ENCODE assay signal across 19 cellular contexts in genomic region chr22:23655891-23656475, GRCh38. TPM values are rescaled to one million over a fixed set of nuclear protein-coding genes. Genes with fewer than 3 reads are reported as not detected.
DNase-seq lines count a peak whose midpoint lies in the region; ATAC-seq, FAIRE-seq and TF ChIP-seq lines count a peak whose summit lies in the region.
"Had no signal": no experiment of that assay in that cellular context is flagged by ENCODE, and none has a peak within 500 bp of the region (broad histone marks: within the 10 kb centered on the region; RNA-seq: fewer than 3 reads in every experiment).

No MANE protein-coding gene starts in this region.

- ATAC-seq in DND-41 (ENCODE audit: insufficient read depth, low read depth), result 0 out of 3 replicates have a peak, but pooled peaks have one; percentile 7
- no peak for ATAC-seq in stimulated activated effector memory CD8-positive, alpha-beta T cell treated with anti-CD3 and anti-CD28 coated beads, Interleukin-12 subunit alpha, Interleukin-12 subunit beta, amount 100 ng/mL, for 72 hours
- ATAC-seq in GM21737 (IDR thresholded peaks at IDR 0.05; ENCODE audit: unreplicated experiment), result no peak

- H3K4me1 Mint-ChIP-seq in chondrocyte (ENCODE audit: low read depth), result no peaks in the 10 kb centered on the region
- peaks cover 17% of the 10 kb centered on the region for H3K4me1 Mint-ChIP-seq in nephron progenitor cell
- H3K4me1 Mint-ChIP-seq in stimulated activated effector memory CD8-positive, alpha-beta T cell treated with anti-CD3 and anti-CD28 coated beads, Interleukin-12 subunit alpha, Interleukin-12 subunit beta, amount 100 ng/mL, for 72 hours, result no peaks in the 10 kb centered on the region
- H3K4me1 Mint-ChIP-seq in mesothelial cell of epicardium, result no peaks in the 10 kb centered on the region

- no peak overlapping the region for H3K9ac ChIP-seq in DND-41 (ENCODE audit: low read depth, low read length)
- H3K9ac ChIP-seq: BLaER1 treated with 17β-estradiol and CSF1 and Interleukin-3, amounts not matched to agents 10 nM and 100 nM; KMS-11 had no signal

- no peak overlapping the region for H3K27ac Mint-ChIP-seq in chondrocyte (ENCODE audit: unreplicated experiment)
- H3K27ac Mint-ChIP-seq in nephron progenitor cell, result peak overlapping the region; percentile 93
- H3K27ac Mint-ChIP-seq in stimulated activated effector memory CD8-positive, alpha-beta T cell treated with anti-CD3 and anti-CD28 coated beads, Interleukin-12 subunit alpha, Interleukin-12 subunit beta, amount 100 ng/mL, for 72 hours, result peak overlapping the region; percentile 60
- H3K27ac Mint-ChIP-seq in mesothelial cell of epicardium, result no peak overlapping the region
- H3K27ac Mint-ChIP-seq: CD4-positive, alpha-beta T cell had no signal

- FAIRE-seq in HTR-8/SVneo (lab: Jason Lieb, UNC), result no peak
- FAIRE-seq: G401.6, GM12891, H1 had no signal

- H4K20me1 ChIP-seq in DND-41 (ENCODE audit: insufficient read depth, low read length), result no peaks in the 10 kb centered on the region
- H4K20me1 ChIP-seq: BLaER1 treated with 17β-estradiol and CSF1 and Interleukin-3, amounts not matched to agents 10 nM and 100 nM had no signal

- H3K4me3 Mint-ChIP-seq in chondrocyte (ENCODE audit: unreplicated experiment), result no peak overlapping the region
- no peak overlapping the region for H3K4me3 Mint-ChIP-seq in nephron progenitor cell
- no peak overlapping the region for H3K4me3 Mint-ChIP-seq in stimulated activated effector memory CD8-positive, alpha-beta T cell treated with anti-CD3 and anti-CD28 coated beads, Interleukin-12 subunit alpha, Interleukin-12 subunit beta, amount 100 ng/mL, for 72 hours
- no peak overlapping the region for H3K4me3 Mint-ChIP-seq in mesothelial cell of epicardium
- H3K4me3 Mint-ChIP-seq: CD4-positive, alpha-beta T cell had no signal

- H3K36me3 ChIP-seq in DND-41 (ENCODE audit: insufficient read depth, low read length), result peaks cover 45% of the 10 kb centered on the region

- DNase-seq in DND-41 (no peak), chondrocyte (ENCODE audit: low spot score) (peak; percentile 67), nephron progenitor cell (no peak), HTR-8/SVneo (ENCODE audit: insufficient read length, low spot score) (no peak), mesothelial cell of epicardium (ENCODE audit: low spot score in 2 of 2, unreplicated experiment in 2 of 2) (no peak)
- no peak for DNase-seq in stimulated activated effector memory CD8-positive, alpha-beta T cell treated with anti-CD3 and anti-CD28 coated beads, Interleukin-12 subunit alpha, Interleukin-12 subunit beta, amount 100 ng/mL, for 72 hours (ENCODE audit: low spot score in 2 of 2)
- DNase-seq: ACHN; CD4-positive, alpha-beta T cell; DMS79; EL; HCEC 1CT had no signal

- H3K4me1 ChIP-seq in DND-41 (ENCODE audit: insufficient read depth, low read length), result no peaks in the 10 kb centered on the region

- H2AFZ ChIP-seq in DND-41 (ENCODE audit: low read depth, low read length), result no peak overlapping the region

- H3K9me3 Mint-ChIP-seq in chondrocyte (ENCODE audit: low read depth) (no peaks in the 10 kb centered on the region), nephron progenitor cell (no peaks in the 10 kb centered on the region), mesothelial cell of epicardium (no peaks in the 10 kb centered on the region)
- H3K9me3 Mint-ChIP-seq in stimulated activated effector memory CD8-positive, alpha-beta T cell treated with anti-CD3 and anti-CD28 coated beads, Interleukin-12 subunit alpha, Interleukin-12 subunit beta, amount 100 ng/mL, for 72 hours, result no peaks in the 10 kb centered on the region
- H3K9me3 Mint-ChIP-seq: CD4-positive, alpha-beta T cell had no signal

- H3K36me3 Mint-ChIP-seq in chondrocyte (ENCODE audit: low read depth) (peaks cover 16% of the 10 kb centered on the region), nephron progenitor cell (ENCODE audit: low read depth) (peaks cover 40% of the 10 kb centered on the region), mesothelial cell of epicardium (peaks cover 24% of the 10 kb centered on the region)
- peaks cover 25% of the 10 kb centered on the region for H3K36me3 Mint-ChIP-seq in stimulated activated effector memory CD8-positive, alpha-beta T cell treated with anti-CD3 and anti-CD28 coated beads, Interleukin-12 subunit alpha, Interleukin-12 subunit beta, amount 100 ng/mL, for 72 hours

- no peak for TF ChIP-seq CTCF in DND-41 (IDR thresholded peaks at IDR 0.05; ENCODE audit: borderline replicate concordance, extremely low read depth, low read length, poor library complexity, severe bottlenecking)
- TF ChIP-seq CTCF in chondrocyte (IDR thresholded peaks at IDR 0.05), result no peak
- no peak for TF ChIP-seq CTCF in nephron progenitor cell (IDR thresholded peaks at IDR 0.05)
- no peak for TF ChIP-seq CTCF in mesothelial cell of epicardium (IDR thresholded peaks at IDR 0.05; ENCODE audit: unreplicated experiment)

- H3K27ac ChIP-seq in DND-41 (ENCODE audit: low read length), result no peak overlapping the region
- H3K27ac ChIP-seq: BLaER1 treated with 17β-estradiol and CSF1 and Interleukin-3, amounts not matched to agents 10 nM and 100 nM; KMS-11 had no signal

- H3K9me3 ChIP-seq in DND-41 (ENCODE audit: insufficient read depth, low read length, severe bottlenecking), result no peaks in the 10 kb centered on the region
- H3K9me3 ChIP-seq: BLaER1 treated with 17β-estradiol and CSF1 and Interleukin-3, amounts not matched to agents 10 nM and 100 nM had no signal

- no peaks in the 10 kb centered on the region for H3K79me2 ChIP-seq in DND-41 (ENCODE audit: insufficient read depth, low read length)

- H3K4me3 ChIP-seq in DND-41 (ENCODE audit: low read depth in 1 of 2, low read length in 2 of 2), result no peak overlapping the region
- H3K4me3 ChIP-seq: BLaER1 treated with 17β-estradiol and CSF1 and Interleukin-3, amounts not matched to agents 10 nM and 100 nM had no signal

- H3K27me3 Mint-ChIP-seq in chondrocyte (ENCODE audit: low read depth) (no peaks in the 10 kb centered on the region), nephron progenitor cell (ENCODE audit: low read depth, poor library complexity) (no peaks in the 10 kb centered on the region), mesothelial cell of epicardium (ENCODE audit: low read depth) (no peaks in the 10 kb centered on the region)
- H3K27me3 Mint-ChIP-seq: CD4-positive, alpha-beta T cell had no signal

- no peaks in the 10 kb centered on the region for H3K27me3 ChIP-seq in DND-41 (ENCODE audit: insufficient read depth, low read length, poor library complexity)
- H3K27me3 ChIP-seq: BLaER1 treated with 17β-estradiol and CSF1 and Interleukin-3, amounts not matched to agents 10 nM and 100 nM had no signal

- H3K4me2 ChIP-seq in DND-41 (ENCODE audit: insufficient read depth, low read length), result no peak overlapping the region
- H3K4me2 ChIP-seq: BLaER1 treated with 17β-estradiol and CSF1 and Interleukin-3, amounts not matched to agents 10 nM and 100 nM; KMS-11 had no signal

RNA-seq across cellular contexts. Expression of gene DRICH1, which starts 23.9 kb away (rescaled TPM):
- total RNA-seq in chondrocyte (not detected in 3 replicates), mesothelial cell of epicardium (0.31 to 0.68 TPM (median 0.65 TPM) in 3 replicates)
- total RNA-seq: A172, HT-29 had no signal

RNA-seq across cellular contexts. Expression of gene RGL4, which starts 34.8 kb away (rescaled TPM):
- total RNA-seq in chondrocyte, result not detected in 3 replicates
- total RNA-seq in mesothelial cell of epicardium, result 0.07 TPM in 1 of 3 replicates, not detected in the others
- total RNA-seq: A172, H1, HT-29 had no signal

Comparison
In these comparisons a context has a peak if more than half of its experiments do, and no peak if none do; other contexts are left out.
1. H3K27ac Mint-ChIP-seq: peak in nephron progenitor cell (single experiment) and stimulated activated effector memory CD8-positive, alpha-beta T cell treated with anti-CD3 and anti-CD28 coated beads, Interleukin-12 subunit alpha, Interleukin-12 subunit beta, amount 100 ng/mL, for 72 hours (single experiment); none in chondrocyte (single experiment) and mesothelial cell of epicardium (single experiment).